In the genomic region with DNA sequence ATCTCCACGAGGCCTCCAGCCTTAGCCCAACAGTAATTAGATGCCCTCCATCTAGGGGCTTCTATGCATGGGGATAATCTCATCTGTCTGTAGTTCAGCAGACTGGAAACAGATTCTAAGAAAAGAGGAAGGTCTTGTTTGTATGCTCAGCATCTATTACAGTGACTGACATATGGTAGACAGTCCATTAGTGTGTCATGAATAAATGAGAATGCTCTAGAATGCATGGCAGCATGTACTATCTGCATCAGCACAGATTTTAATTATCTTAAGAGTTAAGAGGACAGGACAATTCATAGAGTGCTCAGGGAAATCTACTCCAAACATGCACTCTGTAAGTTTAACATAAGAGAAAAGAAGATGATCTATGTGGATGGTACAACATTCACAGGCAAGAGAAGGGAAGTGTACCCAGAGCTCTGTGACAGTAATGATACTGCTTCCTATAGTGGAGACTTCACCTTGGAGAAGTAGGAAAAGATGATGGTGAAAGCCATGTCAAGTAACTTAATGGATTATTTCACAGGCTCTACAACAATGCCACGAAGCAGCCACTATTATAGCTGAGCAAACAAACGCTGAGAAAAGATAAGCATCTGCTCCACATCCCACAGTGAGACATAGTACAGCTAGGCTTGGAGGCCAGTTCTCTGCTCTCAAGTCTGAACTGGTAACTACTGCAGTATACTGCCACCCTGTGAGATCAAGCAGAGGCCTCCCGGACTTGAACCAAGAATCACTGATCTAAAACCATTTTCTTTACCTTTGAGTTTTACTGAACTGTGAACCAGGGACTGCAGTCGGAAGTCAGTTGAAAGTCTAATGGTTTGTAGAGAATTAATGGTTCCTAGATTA, we compare ENCODE assay signal across 1 cellular context.
TF ChIP-seq lines count a peak whose summit lies in the region.

No MANE protein-coding gene starts in this region.

TF ChIP-seq in HepG2, 621 proteins besides CTCF, POLR2A, EP300 and RAD21 (continued from another document):
- TF ChIP-seq, protein P1, sequence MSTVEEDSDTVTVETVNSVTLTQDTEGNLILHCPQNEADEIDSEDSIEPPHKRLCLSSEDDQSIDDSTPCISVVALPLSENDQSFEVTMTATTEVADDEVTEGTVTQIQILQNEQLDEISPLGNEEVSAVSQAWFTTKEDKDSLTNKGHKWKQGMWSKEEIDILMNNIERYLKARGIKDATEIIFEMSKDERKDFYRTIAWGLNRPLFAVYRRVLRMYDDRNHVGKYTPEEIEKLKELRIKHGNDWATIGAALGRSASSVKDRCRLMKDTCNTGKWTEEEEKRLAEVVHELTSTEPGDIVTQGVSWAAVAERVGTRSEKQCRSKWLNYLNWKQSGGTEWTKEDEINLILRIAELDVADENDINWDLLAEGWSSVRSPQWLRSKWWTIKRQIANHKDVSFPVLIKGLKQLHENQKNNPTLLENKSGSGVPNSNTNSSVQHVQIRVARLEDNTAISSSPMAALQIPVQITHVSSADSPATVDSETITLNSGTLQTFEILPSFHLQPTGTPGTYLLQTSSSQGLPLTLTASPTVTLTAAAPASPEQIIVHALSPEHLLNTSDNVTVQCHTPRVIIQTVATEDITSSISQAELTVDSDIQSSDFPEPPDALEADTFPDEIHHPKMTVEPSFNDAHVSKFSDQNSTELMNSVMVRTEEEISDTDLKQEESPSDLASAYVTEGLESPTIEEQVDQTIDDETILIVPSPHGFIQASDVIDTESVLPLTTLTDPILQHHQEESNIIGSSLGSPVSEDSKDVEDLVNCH (CRISPR knock-in tag; IDR thresholded peaks at IDR 0.05): no peak
- TF ChIP-seq, protein P2, sequence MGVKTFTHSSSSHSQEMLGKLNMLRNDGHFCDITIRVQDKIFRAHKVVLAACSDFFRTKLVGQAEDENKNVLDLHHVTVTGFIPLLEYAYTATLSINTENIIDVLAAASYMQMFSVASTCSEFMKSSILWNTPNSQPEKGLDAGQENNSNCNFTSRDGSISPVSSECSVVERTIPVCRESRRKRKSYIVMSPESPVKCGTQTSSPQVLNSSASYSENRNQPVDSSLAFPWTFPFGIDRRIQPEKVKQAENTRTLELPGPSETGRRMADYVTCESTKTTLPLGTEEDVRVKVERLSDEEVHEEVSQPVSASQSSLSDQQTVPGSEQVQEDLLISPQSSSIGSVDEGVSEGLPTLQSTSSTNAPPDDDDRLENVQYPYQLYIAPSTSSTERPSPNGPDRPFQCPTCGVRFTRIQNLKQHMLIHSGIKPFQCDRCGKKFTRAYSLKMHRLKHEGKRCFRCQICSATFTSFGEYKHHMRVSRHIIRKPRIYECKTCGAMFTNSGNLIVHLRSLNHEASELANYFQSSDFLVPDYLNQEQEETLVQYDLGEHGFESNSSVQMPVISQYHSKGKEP (CRISPR knock-in tag; IDR thresholded peaks at IDR 0.05): no peak
- TF ChIP-seq SUZ12 (IDR thresholded peaks at IDR 0.05; ENCODE audit: low read depth, low read length) (no peak), TBX2 (CRISPR knock-in tag; IDR thresholded peaks at IDR 0.05; ENCODE audit: borderline replicate concordance) (no peak), FOXO1 (CRISPR knock-in tag; IDR thresholded peaks at IDR 0.05) (no peak), IRF2 (CRISPR knock-in tag; IDR thresholded peaks at IDR 0.05) (no peak), SNAI1 (CRISPR knock-in tag; IDR thresholded peaks at IDR 0.05; ENCODE audit: borderline replicate concordance) (no peak), ZFP37 (CRISPR knock-in tag; IDR thresholded peaks at IDR 0.05; ENCODE audit: borderline replicate concordance) (no peak), MAFK (conservative IDR thresholded peaks at IDR 0.05 in 1 of 2, IDR thresholded peaks at IDR 0.05 in 1 of 2; ENCODE audit: low read length in 2 of 2) (no peak)
- TF ChIP-seq, protein P3, sequence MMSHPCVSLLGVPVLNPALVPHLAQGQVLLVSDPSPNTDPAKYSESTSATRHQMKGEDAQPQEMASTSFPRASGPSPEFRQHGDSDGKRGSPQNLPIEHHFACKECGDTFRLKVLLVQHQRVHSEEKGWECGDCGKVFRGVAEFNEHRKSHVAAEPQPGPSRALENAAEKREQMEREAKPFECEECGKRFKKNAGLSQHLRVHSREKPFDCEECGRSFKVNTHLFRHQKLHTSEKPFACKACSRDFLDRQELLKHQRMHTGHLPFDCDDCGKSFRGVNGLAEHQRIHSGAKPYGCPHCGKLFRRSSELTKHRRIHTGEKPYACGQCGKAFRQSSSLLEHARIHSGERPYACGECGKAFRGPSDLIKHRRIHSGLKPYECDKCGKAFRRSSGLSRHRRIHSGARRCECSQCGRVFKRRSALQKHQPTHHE (CRISPR knock-in tag; IDR thresholded peaks at IDR 0.05; ENCODE audit: borderline replicate concordance): no peak
